ENCODE assay signal across 18 cellular contexts in the genomic region with DNA sequence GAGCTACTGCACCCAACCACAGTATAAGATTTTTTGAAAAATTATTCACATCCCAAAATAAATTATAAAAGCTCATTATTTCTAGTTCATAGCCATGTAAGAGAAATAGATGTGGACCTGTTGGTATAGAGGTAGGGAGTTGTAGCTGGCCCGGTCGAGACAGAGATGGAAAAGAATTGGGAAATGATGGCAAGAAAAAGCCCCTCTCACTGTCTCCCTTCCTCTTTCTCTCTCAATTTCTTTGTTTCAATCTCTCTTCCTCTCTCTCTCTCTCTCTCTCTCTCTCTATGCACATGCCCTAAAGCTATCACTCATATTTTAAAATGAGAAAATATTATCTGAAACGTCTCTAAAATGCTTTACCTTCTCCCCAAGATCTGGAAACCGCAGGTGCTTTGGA.
"Had no signal": no experiment of that assay in that cellular context is flagged by ENCODE, and none has a peak within 500 bp of the region (broad histone marks: within the 10 kb centered on the region; RNA-seq: fewer than 3 reads in every experiment).

No MANE protein-coding gene starts in this region.

- H3K4me1 Mint-ChIP-seq: activated naive CD4-positive, alpha-beta T cell treated with anti-CD3 and anti-CD28 coated beads, Interleukin-2, amount 50 U/mL, for 24 hours; immature natural killer cell; naive B cell had no signal

- H3K4me3 ChIP-seq: left ventricle myocardium inferior, sigmoid colon, thoracic aorta, upper lobe of left lung had no signal

- DNase-seq: activated CD4-positive, alpha-beta memory T cell treated with anti-CD3 and anti-CD28 coated beads, Interleukin-2, amount 10 ng/mL, durations not matched to agents 7 days and 5 days; activated CD4-positive, alpha-beta T cell treated with anti-CD3 and anti-CD28 coated beads for 4 hours; activated CD8-positive, alpha-beta memory T cell treated with anti-CD3 and anti-CD28 coated beads, Interleukin-2, amount 10 ng/mL, durations not matched to agents 7 days and 5 days; activated gamma-delta T cell; effector CD8-positive, alpha-beta T cell; immature natural killer cell; kidney glomerular epithelial cell; left ventricle myocardium inferior; naive B cell; sigmoid colon; stimulated activated CD4-positive, alpha-beta T cell treated with anti-CD3 and anti-CD28 coated beads, Interleukin-4, amount 100 ng/mL, for 4 hours; stimulated activated naive B cell treated with anti-CD40 and anti-IgM and Interleukin-4, amounts not matched to agents 10 μg/mL and 1 μg/mL and 100 μg/mL, for 72 hours; upper lobe of left lung had no signal

- ATAC-seq: esophagus mucosa, WTC11 had no signal

- H3K27me3 ChIP-seq: sigmoid colon, upper lobe of left lung had no signal

- H3K27ac ChIP-seq: left ventricle myocardium inferior, sigmoid colon, thoracic aorta, upper lobe of left lung had no signal

- H3K9me3 Mint-ChIP-seq: activated CD4-positive, alpha-beta memory T cell treated with anti-CD3 and anti-CD28 coated beads, Interleukin-2, amount 10 ng/mL, durations not matched to agents 7 days and 5 days; activated naive CD4-positive, alpha-beta T cell treated with anti-CD3 and anti-CD28 coated beads, Interleukin-2, amount 50 U/mL, for 24 hours; dendritic cell treated with granulocyte-macrophage colony-stimulating factor and Interleukin-4, amounts not matched to agents 40 ng/mL and 50 ng/mL, for 4 days; stimulated activated naive B cell treated with anti-CD40 and anti-IgM and Interleukin-4, amounts not matched to agents 10 μg/mL and 1 μg/mL and 100 μg/mL, for 72 hours had no signal

- H3K9me3 ChIP-seq: left ventricle myocardium inferior, sigmoid colon, thoracic aorta, upper lobe of left lung had no signal

- H3K36me3 ChIP-seq: left ventricle myocardium inferior, sigmoid colon, thoracic aorta, upper lobe of left lung had no signal

- H3K36me3 Mint-ChIP-seq: activated CD8-positive, alpha-beta memory T cell treated with anti-CD3 and anti-CD28 coated beads, Interleukin-2, amount 10 ng/mL, durations not matched to agents 7 days and 5 days; activated naive CD4-positive, alpha-beta T cell treated with anti-CD3 and anti-CD28 coated beads, Interleukin-2, amount 50 U/mL, for 24 hours; immature natural killer cell; naive B cell; stimulated activated naive B cell treated with anti-CD40 and anti-IgM and Interleukin-4, amounts not matched to agents 10 μg/mL and 1 μg/mL and 100 μg/mL, for 72 hours; WTC11 had no signal

- H3K27ac Mint-ChIP-seq: activated CD4-positive, alpha-beta memory T cell treated with anti-CD3 and anti-CD28 coated beads, Interleukin-2, amount 10 ng/mL, durations not matched to agents 7 days and 5 days; activated CD8-positive, alpha-beta memory T cell treated with anti-CD3 and anti-CD28 coated beads, Interleukin-2, amount 10 ng/mL, durations not matched to agents 7 days and 5 days; activated naive CD4-positive, alpha-beta T cell treated with anti-CD3 and anti-CD28 coated beads, Interleukin-2, amount 50 U/mL, for 24 hours; dendritic cell treated with granulocyte-macrophage colony-stimulating factor and Interleukin-4, amounts not matched to agents 40 ng/mL and 50 ng/mL, for 4 days; immature natural killer cell; stimulated activated naive B cell treated with anti-CD40 and anti-IgM and Interleukin-4, amounts not matched to agents 10 μg/mL and 1 μg/mL and 100 μg/mL, for 72 hours; WTC11 had no signal

- H3K4me1 ChIP-seq: left ventricle myocardium inferior had no signal

- H3K4me3 Mint-ChIP-seq: activated CD4-positive, alpha-beta memory T cell treated with anti-CD3 and anti-CD28 coated beads, Interleukin-2, amount 10 ng/mL, durations not matched to agents 7 days and 5 days; activated CD8-positive, alpha-beta memory T cell treated with anti-CD3 and anti-CD28 coated beads, Interleukin-2, amount 10 ng/mL, durations not matched to agents 7 days and 5 days; activated naive CD4-positive, alpha-beta T cell treated with anti-CD3 and anti-CD28 coated beads, Interleukin-2, amount 50 U/mL, for 24 hours; dendritic cell treated with granulocyte-macrophage colony-stimulating factor and Interleukin-4, amounts not matched to agents 40 ng/mL and 50 ng/mL, for 4 days; immature natural killer cell; naive B cell; stimulated activated naive B cell treated with anti-CD40 and anti-IgM and Interleukin-4, amounts not matched to agents 10 μg/mL and 1 μg/mL and 100 μg/mL, for 72 hours; WTC11 had no signal
